In genomic region chr7:130524628-130525027, GRCh38 we compare ENCODE assay signal across 1 cellular context.
TF ChIP-seq lines count a peak whose summit lies in the region.

No MANE protein-coding gene starts in this region.

TF ChIP-seq in K562, 482 proteins besides CTCF, POLR2A, EP300 and RAD21 (continued from another document and continues in another):
- TF ChIP-seq ZNF316 (IDR thresholded peaks at IDR 0.05) = peak; percentile 54
- TF ChIP-seq RB1 (IDR thresholded peaks at IDR 0.05; ENCODE audit: low read depth) = no peak
- TF ChIP-seq RAD51 (IDR thresholded peaks at IDR 0.05; ENCODE audit: borderline replicate concordance, low read depth) = peak; percentile 47; the same call in 1 of the 2 replicates
- no peak for TF ChIP-seq NR4A1 (CRISPR knock-in tag; IDR thresholded peaks at IDR 0.05)
- 0 out of 2 replicates have a peak, but pooled peaks have one; percentile 20 for TF ChIP-seq NR4A1 (tag; IDR thresholded peaks at IDR 0.05)
- TF ChIP-seq MYBL2 (IDR thresholded peaks at IDR 0.05; ENCODE audit: low read depth) = 0 out of 2 replicates have a peak, but pooled peaks have one; percentile 19
- no peak for TF ChIP-seq MYBL2 (CRISPR knock-in tag; IDR thresholded peaks at IDR 0.05; ENCODE audit: borderline replicate concordance)
- no peak for TF ChIP-seq NUFIP1 (IDR thresholded peaks at IDR 0.05; ENCODE audit: partially characterized antibody)
- peak; percentile 28; the same call in 1 of the 2 replicates for TF ChIP-seq MGA (IDR thresholded peaks at IDR 0.05)
- 0 out of 2 replicates have a peak, but pooled peaks have one; percentile 32 for TF ChIP-seq ATF3 (IDR thresholded peaks at IDR 0.05)
- no peak for TF ChIP-seq ATF3 (CRISPR knock-in tag; conservative IDR thresholded peaks at IDR 0.05)
- 0 out of 2 replicates have a peak, but pooled peaks have one; percentile 9 for TF ChIP-seq LARP7 (IDR thresholded peaks at IDR 0.05)
- TF ChIP-seq ELF4 (CRISPR knock-in tag; IDR thresholded peaks at IDR 0.05) = 0 out of 2 replicates have a peak, but pooled peaks have one; percentile 21
- TF ChIP-seq CEBPB (tag; IDR thresholded peaks at IDR 0.05) = no peak
- TF ChIP-seq, protein P1, sequence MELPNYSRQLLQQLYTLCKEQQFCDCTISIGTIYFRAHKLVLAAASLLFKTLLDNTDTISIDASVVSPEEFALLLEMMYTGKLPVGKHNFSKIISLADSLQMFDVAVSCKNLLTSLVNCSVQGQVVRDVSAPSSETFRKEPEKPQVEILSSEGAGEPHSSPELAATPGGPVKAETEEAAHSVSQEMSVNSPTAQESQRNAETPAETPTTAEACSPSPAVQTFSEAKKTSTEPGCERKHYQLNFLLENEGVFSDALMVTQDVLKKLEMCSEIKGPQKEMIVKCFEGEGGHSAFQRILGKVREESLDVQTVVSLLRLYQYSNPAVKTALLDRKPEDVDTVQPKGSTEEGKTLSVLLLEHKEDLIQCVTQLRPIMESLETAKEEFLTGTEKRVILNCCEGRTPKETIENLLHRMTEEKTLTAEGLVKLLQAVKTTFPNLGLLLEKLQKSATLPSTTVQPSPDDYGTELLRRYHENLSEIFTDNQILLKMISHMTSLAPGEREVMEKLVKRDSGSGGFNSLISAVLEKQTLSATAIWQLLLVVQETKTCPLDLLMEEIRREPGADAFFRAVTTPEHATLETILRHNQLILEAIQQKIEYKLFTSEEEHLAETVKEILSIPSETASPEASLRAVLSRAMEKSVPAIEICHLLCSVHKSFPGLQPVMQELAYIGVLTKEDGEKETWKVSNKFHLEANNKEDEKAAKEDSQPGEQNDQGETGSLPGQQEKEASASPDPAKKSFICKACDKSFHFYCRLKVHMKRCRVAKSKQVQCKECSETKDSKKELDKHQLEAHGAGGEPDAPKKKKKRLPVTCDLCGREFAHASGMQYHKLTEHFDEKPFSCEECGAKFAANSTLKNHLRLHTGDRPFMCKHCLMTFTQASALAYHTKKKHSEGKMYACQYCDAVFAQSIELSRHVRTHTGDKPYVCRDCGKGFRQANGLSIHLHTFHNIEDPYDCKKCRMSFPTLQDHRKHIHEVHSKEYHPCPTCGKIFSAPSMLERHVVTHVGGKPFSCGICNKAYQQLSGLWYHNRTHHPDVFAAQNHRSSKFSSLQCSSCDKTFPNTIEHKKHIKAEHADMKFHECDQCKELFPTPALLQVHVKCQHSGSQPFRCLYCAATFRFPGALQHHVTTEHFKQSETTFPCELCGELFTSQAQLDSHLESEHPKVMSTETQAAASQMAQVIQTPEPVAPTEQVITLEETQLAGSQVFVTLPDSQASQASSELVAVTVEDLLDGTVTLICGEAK (IDR thresholded peaks at IDR 0.05) = 0 out of 2 replicates have a peak, but pooled peaks have one; percentile 14
- TF ChIP-seq, protein P1 (CRISPR knock-in tag; IDR thresholded peaks at IDR 0.05) = no peak
- TF ChIP-seq, protein P2, sequence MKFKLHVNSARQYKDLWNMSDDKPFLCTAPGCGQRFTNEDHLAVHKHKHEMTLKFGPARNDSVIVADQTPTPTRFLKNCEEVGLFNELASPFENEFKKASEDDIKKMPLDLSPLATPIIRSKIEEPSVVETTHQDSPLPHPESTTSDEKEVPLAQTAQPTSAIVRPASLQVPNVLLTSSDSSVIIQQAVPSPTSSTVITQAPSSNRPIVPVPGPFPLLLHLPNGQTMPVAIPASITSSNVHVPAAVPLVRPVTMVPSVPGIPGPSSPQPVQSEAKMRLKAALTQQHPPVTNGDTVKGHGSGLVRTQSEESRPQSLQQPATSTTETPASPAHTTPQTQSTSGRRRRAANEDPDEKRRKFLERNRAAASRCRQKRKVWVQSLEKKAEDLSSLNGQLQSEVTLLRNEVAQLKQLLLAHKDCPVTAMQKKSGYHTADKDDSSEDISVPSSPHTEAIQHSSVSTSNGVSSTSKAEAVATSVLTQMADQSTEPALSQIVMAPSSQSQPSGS (CRISPR knock-in tag; IDR thresholded peaks at IDR 0.05) = no peak
- no peak for TF ChIP-seq ZNF124 (CRISPR knock-in tag; IDR thresholded peaks at IDR 0.05)
- TF ChIP-seq CTBP1 (IDR thresholded peaks at IDR 0.05; ENCODE audit: borderline replicate concordance) = peak; percentile 45; the same call in 1 of the 2 replicates
- no peak for TF ChIP-seq ESRRB (CRISPR knock-in tag; IDR thresholded peaks at IDR 0.05; ENCODE audit: borderline replicate concordance)
- TF ChIP-seq BMI1 (IDR thresholded peaks at IDR 0.05; ENCODE audit: low read length) = no peak
- 0 out of 2 replicates have a peak, but pooled peaks have one; percentile 63 for TF ChIP-seq HDGF (IDR thresholded peaks at IDR 0.05)
- peak; percentile 31 for TF ChIP-seq ARID1B (IDR thresholded peaks at IDR 0.05)
- no peak for TF ChIP-seq DNMT1 (IDR thresholded peaks at IDR 0.05)
- TF ChIP-seq, protein P3, sequence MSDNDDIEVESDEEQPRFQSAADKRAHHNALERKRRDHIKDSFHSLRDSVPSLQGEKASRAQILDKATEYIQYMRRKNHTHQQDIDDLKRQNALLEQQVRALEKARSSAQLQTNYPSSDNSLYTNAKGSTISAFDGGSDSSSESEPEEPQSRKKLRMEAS (CRISPR knock-in tag; IDR thresholded peaks at IDR 0.05) = peak; percentile 35; the same call in 1 of the 2 replicates
- TF ChIP-seq, protein P4, sequence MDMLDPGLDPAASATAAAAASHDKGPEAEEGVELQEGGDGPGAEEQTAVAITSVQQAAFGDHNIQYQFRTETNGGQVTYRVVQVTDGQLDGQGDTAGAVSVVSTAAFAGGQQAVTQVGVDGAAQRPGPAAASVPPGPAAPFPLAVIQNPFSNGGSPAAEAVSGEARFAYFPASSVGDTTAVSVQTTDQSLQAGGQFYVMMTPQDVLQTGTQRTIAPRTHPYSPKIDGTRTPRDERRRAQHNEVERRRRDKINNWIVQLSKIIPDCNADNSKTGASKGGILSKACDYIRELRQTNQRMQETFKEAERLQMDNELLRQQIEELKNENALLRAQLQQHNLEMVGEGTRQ (CRISPR knock-in tag; IDR thresholded peaks at IDR 0.05) = peak; percentile 16; the same call in 1 of the 2 replicates
- TF ChIP-seq HLTF (IDR thresholded peaks at IDR 0.05) = 0 out of 2 replicates have a peak, but pooled peaks have one; percentile 66
- TF ChIP-seq KDM1A (IDR thresholded peaks at IDR 0.05) = 0 out of 4 replicates have a peak, but pooled peaks of 1 of the 2 experiments have one; percentile 13
- TF ChIP-seq, protein P5, sequence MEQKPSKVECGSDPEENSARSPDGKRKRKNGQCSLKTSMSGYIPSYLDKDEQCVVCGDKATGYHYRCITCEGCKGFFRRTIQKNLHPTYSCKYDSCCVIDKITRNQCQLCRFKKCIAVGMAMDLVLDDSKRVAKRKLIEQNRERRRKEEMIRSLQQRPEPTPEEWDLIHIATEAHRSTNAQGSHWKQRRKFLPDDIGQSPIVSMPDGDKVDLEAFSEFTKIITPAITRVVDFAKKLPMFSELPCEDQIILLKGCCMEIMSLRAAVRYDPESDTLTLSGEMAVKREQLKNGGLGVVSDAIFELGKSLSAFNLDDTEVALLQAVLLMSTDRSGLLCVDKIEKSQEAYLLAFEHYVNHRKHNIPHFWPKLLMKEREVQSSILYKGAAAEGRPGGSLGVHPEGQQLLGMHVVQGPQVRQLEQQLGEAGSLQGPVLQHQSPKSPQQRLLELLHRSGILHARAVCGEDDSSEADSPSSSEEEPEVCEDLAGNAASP (IDR thresholded peaks at IDR 0.05) = no peak
- TF ChIP-seq MAFG (tag; conservative IDR thresholded peaks at IDR 0.05) = peak; percentile 53; the same call in 1 of the 2 replicates
